In genomic region chr20:63151554-63152321, GRCh38 we compare ENCODE assay signal across 14 cellular contexts.
DNase-seq lines count a peak whose midpoint lies in the region; ATAC-seq and TF ChIP-seq lines count a peak whose summit lies in the region.
"Had no signal": no experiment of that assay in that cellular context is flagged by ENCODE, and none has a peak within 500 bp of the region (broad histone marks: within the 10 kb centered on the region; RNA-seq: fewer than 3 reads in every experiment).

No MANE protein-coding gene starts in this region.

- H3K27me3 ChIP-seq in AG04450 (ENCODE audit: control insufficient read depth, insufficient read depth, low read length), result peaks cover 40% of the 10 kb centered on the region
- no peaks in the 10 kb centered on the region for H3K27me3 ChIP-seq in endodermal cell (ENCODE audit: control insufficient read depth, insufficient read depth, low read length, poor library complexity, severe bottlenecking)
- peaks cover 10% of the 10 kb centered on the region for H3K27me3 ChIP-seq in colonic mucosa

- H3K9me3 ChIP-seq in AG04450 (ENCODE audit: control insufficient read depth, insufficient read depth, low read length) (peaks cover 13% of the 10 kb centered on the region), endodermal cell (ENCODE audit: control insufficient read depth, low read length) (peaks cover 16% of the 10 kb centered on the region), colonic mucosa (no peaks in the 10 kb centered on the region)

- H3K4me1 ChIP-seq in endodermal cell (ENCODE audit: control insufficient read depth, insufficient read depth, low read length), result no peaks in the 10 kb centered on the region
- no peaks in the 10 kb centered on the region for H3K4me1 ChIP-seq in colonic mucosa

- H3K27me3 Mint-ChIP-seq in Calu3 (ENCODE audit: unreplicated experiment), result peaks cover 100% of the 10 kb centered on the region
- H3K27me3 Mint-ChIP-seq in endodermal cell (ENCODE audit: insufficient read depth), result peaks cover 6% of the 10 kb centered on the region

- H3K27ac ChIP-seq in AG04450 (ENCODE audit: low read depth, low read length) (no peak overlapping the region), cingulate gyrus (ENCODE audit: low read depth, low read length) (peak overlapping the region; percentile 65), endodermal cell (ENCODE audit: low read depth, low read length) (no peak overlapping the region), colonic mucosa (no peak overlapping the region)
- H3K27ac ChIP-seq: PC-9 had no signal

- WGBS in endodermal cell (ENCODE audit: insufficient coverage in 1 of 2, insufficient read length in 1 of 2), 2 experiments, result 90 to 94% methylated on average over 21 to 40 of the region's 40 CpGs

- peaks cover 9% of the 10 kb centered on the region for H3K9me3 Mint-ChIP-seq in Calu3 (ENCODE audit: low read depth, unreplicated experiment)
- H3K9me3 Mint-ChIP-seq in endodermal cell, result peaks cover 23% of the 10 kb centered on the region

- H3K4me3 ChIP-seq in AG04450 (ENCODE audit: low read depth, low read length) (no peak overlapping the region), NB4 (ENCODE audit: low read depth, low read length) (no peak overlapping the region), endodermal cell (ENCODE audit: low read length) (no peak overlapping the region), colonic mucosa (no peak overlapping the region)
- H3K4me3 ChIP-seq: PC-9 had no signal

- ATAC-seq in GM21786 (IDR thresholded peaks at IDR 0.05; ENCODE audit: unreplicated experiment), result no peak
- ATAC-seq: stimulated activated naive B cell treated with anti-CD40 and anti-IgM and Interleukin-4, amounts not matched to agents 10 μg/mL and 1 μg/mL and 100 μg/mL, for 72 hours had no signal

- H3K27ac Mint-ChIP-seq in Calu3 (ENCODE audit: unreplicated experiment), result no peak overlapping the region
- H3K27ac Mint-ChIP-seq in endodermal cell, result no peak overlapping the region
- H3K27ac Mint-ChIP-seq: activated CD4-positive, alpha-beta T cell treated with anti-CD3 and anti-CD28 coated beads, Interleukin-2, amount 10 ng/mL, durations not matched to agents 24 days and 14 days; progenitor cell of endocrine pancreas; stimulated activated naive B cell treated with anti-CD40 and anti-IgM and Interleukin-4, amounts not matched to agents 10 μg/mL and 1 μg/mL and 100 μg/mL, for 72 hours; T-helper 2 cell treated with Interferon-gamma antibody and Interleukin-4, amounts not matched to agents 5 μg/mL and 100 μg/mL, for 36 hours had no signal

- intact Hi-C loops in Calu3 (cut with micrococcal nuclease; ENCODE audit: unreplicated experiment), result no loop called here
- intact Hi-C loops in colonic mucosa (cut with DNase I), result no loop called here

- CTCF ChIA-PET in AG04450 (lab: Charles Lee) (no interaction called here), Calu3 (lab: Charles Lee) (no interaction called here)

- no peak overlapping the region for H3K4me3 Mint-ChIP-seq in Calu3 (ENCODE audit: low read depth, unreplicated experiment)
- no peak overlapping the region for H3K4me3 Mint-ChIP-seq in endodermal cell
- H3K4me3 Mint-ChIP-seq: activated CD4-positive, alpha-beta T cell treated with anti-CD3 and anti-CD28 coated beads, Interleukin-2, amount 10 ng/mL, durations not matched to agents 24 days and 14 days; T-helper 2 cell treated with Interferon-gamma antibody and Interleukin-4, amounts not matched to agents 5 μg/mL and 100 μg/mL, for 36 hours had no signal

- no peak for TF ChIP-seq POLR2A in NB4 (IDR thresholded peaks at IDR 0.05; ENCODE audit: extremely low read depth, insufficient read length)

- POLR2A ChIA-PET in AG04450 (lab: Yijun Ruan, JAX), result no interaction called here

- H3K9ac ChIP-seq in endodermal cell (ENCODE audit: extremely low read depth, low read length, poor library complexity, severe bottlenecking) (no peak overlapping the region), colonic mucosa (ENCODE audit: low read depth in 2 of 2, low read length in 2 of 2) (no peak overlapping the region)

- DNase-seq in AG04450 (ENCODE audit: low read depth, low spot score), result peak; percentile 24
- peak; percentile 59 for DNase-seq in NB4 (ENCODE audit: low read depth)
- peak; percentile 18 for DNase-seq in kidney tubule cell (ENCODE audit: low spot score)
- no peak for DNase-seq in Calu3
- no peak for DNase-seq in endodermal cell
- no peak for DNase-seq in colonic mucosa
- DNase-seq: activated CD4-positive, alpha-beta T cell treated with anti-CD3 and anti-CD28 coated beads, Interleukin-2, amount 10 ng/mL, durations not matched to agents 24 days and 14 days; PC-9; stimulated activated CD4-positive, alpha-beta T cell treated with anti-CD3 and anti-CD28 coated beads, Interleukin-4, amount 100 ng/mL, for 24 hours; stimulated activated naive B cell treated with anti-CD40 and anti-IgM and Interleukin-4, amounts not matched to agents 10 μg/mL and 1 μg/mL and 100 μg/mL, for 72 hours had no signal

- H3K4me1 Mint-ChIP-seq in Calu3 (ENCODE audit: low read depth, unreplicated experiment), result no peaks in the 10 kb centered on the region
- H3K4me1 Mint-ChIP-seq in endodermal cell, result no peaks in the 10 kb centered on the region
- H3K4me1 Mint-ChIP-seq: activated CD4-positive, alpha-beta T cell treated with anti-CD3 and anti-CD28 coated beads, Interleukin-2, amount 10 ng/mL, durations not matched to agents 24 days and 14 days had no signal

- no peaks in the 10 kb centered on the region for H3K36me3 Mint-ChIP-seq in Calu3 (ENCODE audit: insufficient read depth, unreplicated experiment)
- no peaks in the 10 kb centered on the region for H3K36me3 Mint-ChIP-seq in endodermal cell (ENCODE audit: low read depth)

- H3K36me3 ChIP-seq in endodermal cell (ENCODE audit: control insufficient read depth, insufficient read depth, low read length) (no peaks in the 10 kb centered on the region), colonic mucosa (no peaks in the 10 kb centered on the region)

- TF ChIP-seq CTCF in AG04450 (IDR thresholded peaks at IDR 0.05; ENCODE audit: low read depth, low read length) (no peak), NB4 (IDR thresholded peaks at IDR 0.05; ENCODE audit: low read depth, low read length) (no peak), Calu3 (IDR thresholded peaks at IDR 0.05; ENCODE audit: unreplicated experiment) (no peak), endodermal cell (conservative IDR thresholded peaks at IDR 0.05) (no peak), colonic mucosa (IDR thresholded peaks at IDR 0.05) (no peak)

- BruUV-seq in Calu3 (replicated peaks; lab: Mats Ljungman, UMichigan), result no TSS peak

Comparison
In these comparisons a context has a peak if more than half of its experiments do, and no peak if none do; other contexts are left out.
1. DNase-seq: peak in AG04450 (single experiment), NB4 (single experiment) and kidney tubule cell (single experiment); none in Calu3 (single experiment), endodermal cell (single experiment) and colonic mucosa (single experiment).